ENCODE assay signal across 1 cellular context in genomic region chr10:34721201-34721840, GRCh38.
TF ChIP-seq lines count a peak whose summit lies in the region.

No MANE protein-coding gene starts in this region.

TF ChIP-seq in H1, 55 proteins besides CTCF, POLR2A, EP300 and RAD21 (continued from another document):
- no peak for TF ChIP-seq CHD7 (IDR thresholded peaks at IDR 0.05; ENCODE audit: insufficient replicate concordance, low read length)
- TF ChIP-seq RNF2 (IDR thresholded peaks at IDR 0.05; ENCODE audit: borderline replicate concordance, low read depth, low read length, missing control alignments, poor library complexity, severe bottlenecking) = no peak
- TF ChIP-seq CHD1 (IDR thresholded peaks at IDR 0.05; ENCODE audit: low read depth, low read length) = no peak
- no peak for TF ChIP-seq SAP30 (IDR thresholded peaks at IDR 0.05; ENCODE audit: insufficient read depth, insufficient replicate concordance, low read length)
- TF ChIP-seq TCF12 (IDR thresholded peaks at IDR 0.05; ENCODE audit: low read depth, low read length) = no peak
- TF ChIP-seq TAF7 (optimal IDR thresholded peaks at IDR 0.05; ENCODE audit: borderline replicate concordance, low read depth, low read length) = no peak
- no peak for TF ChIP-seq TEAD4 (IDR thresholded peaks at IDR 0.05; ENCODE audit: low read depth, low read length)
- no peak for TF ChIP-seq BCL11A (IDR thresholded peaks at IDR 0.05; ENCODE audit: low read depth in 2 of 2, low read length in 2 of 2)
- no peak for TF ChIP-seq CREB1 (IDR thresholded peaks at IDR 0.05)
